In genomic region chr11:76729214-76729613, GRCh38 we compare ENCODE assay signal across 1 cellular context.
TF ChIP-seq lines count a peak whose summit lies in the region.

No MANE protein-coding gene starts in this region.

TF ChIP-seq in H1, 55 proteins besides CTCF, POLR2A, EP300 and RAD21 (continued from another document):
- TF ChIP-seq CHD7 (IDR thresholded peaks at IDR 0.05; ENCODE audit: insufficient replicate concordance, low read length) (no peak), GABPA (IDR thresholded peaks at IDR 0.05; ENCODE audit: borderline replicate concordance, insufficient read depth, low read length) (no peak), MAX (IDR thresholded peaks at IDR 0.05) (no peak), RXRA (IDR thresholded peaks at IDR 0.05; ENCODE audit: insufficient read depth, low read depth, low read length) (no peak), SP1 (IDR thresholded peaks at IDR 0.05; ENCODE audit: low read depth, low read length) (no peak)
TF ChIP-seq in H1: peak in this region for 0.
